8 cellular contexts compared by ENCODE assay signal in the genomic region with DNA sequence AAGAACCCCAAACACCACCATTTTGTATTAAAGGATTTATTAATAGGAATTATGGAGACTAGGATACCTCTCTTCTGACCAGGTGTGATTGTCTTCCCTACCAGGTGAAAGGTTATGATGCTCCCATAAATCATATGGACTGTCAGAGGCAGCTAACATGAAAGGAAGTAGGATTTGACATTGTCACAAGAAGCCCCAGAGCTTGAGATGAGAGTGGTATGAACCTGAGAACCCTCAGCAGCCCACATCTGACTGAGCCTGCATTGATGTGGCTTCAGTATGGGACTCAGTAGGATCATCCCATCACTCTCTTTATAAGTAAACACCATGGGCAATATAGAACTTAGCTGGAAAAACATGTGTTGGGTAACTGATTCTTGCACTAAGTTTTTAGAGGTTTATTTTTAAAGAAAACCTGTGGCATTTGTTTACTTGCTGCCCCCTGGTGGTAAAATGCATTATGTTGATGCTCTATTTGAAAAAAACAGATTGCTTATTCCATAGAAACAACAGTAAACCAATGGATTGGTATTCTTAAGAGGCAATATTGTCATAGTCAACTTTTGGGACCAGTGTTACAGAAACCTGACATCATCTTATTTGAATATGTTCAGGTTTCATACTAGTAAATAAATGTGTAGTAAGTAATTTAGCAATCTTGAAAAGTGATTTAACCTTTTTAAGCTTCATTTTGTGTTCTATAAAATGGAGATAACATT. TPM values are rescaled to one million over a fixed set of nuclear protein-coding genes. Genes with fewer than 3 reads are reported as not detected.
DNase-seq lines count a peak whose midpoint lies in the region; TF ChIP-seq lines count a peak whose summit lies in the region.

No MANE protein-coding gene starts in this region.

- TF ChIP-seq CTCF in HL-60 (IDR thresholded peaks at IDR 0.05; ENCODE audit: insufficient read depth, low read length): peak; percentile 23
- TF ChIP-seq CTCF in epithelial cell of proximal tubule (conservative IDR thresholded peaks at IDR 0.05; ENCODE audit: low read depth, low read length): peak; percentile 69
- TF ChIP-seq CTCF in osteocyte (IDR thresholded peaks at IDR 0.05): peak; percentile 69

- no peaks in the 10 kb centered on the region for H3K27me3 Mint-ChIP-seq in osteocyte (ENCODE audit: unreplicated experiment)

- no peaks in the 10 kb centered on the region for H3K9me3 Mint-ChIP-seq in osteocyte (ENCODE audit: unreplicated experiment)

- DNase-seq in SIG-M5 treated with dmso at 0.1 percent for 504 hours (lab: John Stamatoyannopoulos, UW; ENCODE audit: unreplicated experiment) (peak; percentile 42), SIG-M5 (lab: John Stamatoyannopoulos, UW) (no peak), HL-60 (ENCODE audit: low read depth in 1 of 2, low spot score in 1 of 2) (peak in 1 of 2 experiments; percentile 44), SK-N-DZ (ENCODE audit: low spot score) (peak; percentile 30), epithelial cell of proximal tubule (ENCODE audit: low read depth) (no peak), osteocyte (ENCODE audit: extremely low spot score, unreplicated experiment) (no peak), amniotic stem cell (lab: John Stamatoyannopoulos, UW) (no peak)
- DNase-seq in effector CD8-positive, alpha-beta T cell (lab: John Stamatoyannopoulos, UW): no peak

- no peak overlapping the region for H3K27ac Mint-ChIP-seq in osteocyte (ENCODE audit: unreplicated experiment)

- no peaks in the 10 kb centered on the region for H3K27me3 ChIP-seq in HL-60 (ENCODE audit: insufficient read depth, poor library complexity, severe bottlenecking)

- H3K36me3 Mint-ChIP-seq in osteocyte (ENCODE audit: unreplicated experiment): peaks cover 9% of the 10 kb centered on the region

- no peaks in the 10 kb centered on the region for H3K4me1 Mint-ChIP-seq in osteocyte (ENCODE audit: unreplicated experiment)

- no peak overlapping the region for H3K4me3 Mint-ChIP-seq in osteocyte (ENCODE audit: unreplicated experiment)

- no peak overlapping the region for H3K4me3 ChIP-seq in HL-60 (replicated peaks; ENCODE audit: insufficient read depth, low read length)
- no peak overlapping the region for H3K4me3 ChIP-seq in epithelial cell of proximal tubule (ENCODE audit: low read depth, low read length)

- no peak overlapping the region for H3K27ac ChIP-seq in HL-60 (replicated peaks)

RNA-seq across cellular contexts. Expression of a gene that starts 16.6 kb away (rescaled TPM):
- 284 and 312 TPM in 2 replicates for polyA plus RNA-seq in SK-N-DZ (2014; cell fraction: cytosol; rRNA removed)
- 174 and 298 TPM in 2 replicates for polyA plus RNA-seq in SK-N-DZ (2014; cell fraction: nucleus; rRNA removed)
- total RNA-seq in epithelial cell of proximal tubule (156 and 236 TPM in 2 replicates), osteocyte (58.3 and 75.7 TPM in 2 replicates)

RNA-seq across cellular contexts. Expression of a gene that starts 40.1 kb away (rescaled TPM):
- polyA plus RNA-seq in SK-N-DZ (2014; cell fraction: cytosol; rRNA removed): 32.4 and 45.7 TPM in 2 replicates
- 39.8 and 43.0 TPM in 2 replicates for polyA plus RNA-seq in SK-N-DZ (2014; cell fraction: nucleus; rRNA removed)
- 16.7 and 18.3 TPM in 2 replicates for total RNA-seq in epithelial cell of proximal tubule
- 27.7 and 29.8 TPM in 2 replicates for total RNA-seq in osteocyte

Comparison
In these comparisons a context has a peak if more than half of its experiments do, and no peak if none do; other contexts are left out.
1. DNase-seq: peak in SIG-M5 treated with dmso at 0.1 percent for 504 hours (single experiment) and SK-N-DZ (single experiment); none in SIG-M5 (single experiment), epithelial cell of proximal tubule (single experiment), osteocyte (single experiment), amniotic stem cell (single experiment) and effector CD8-positive, alpha-beta T cell (single experiment).
2. Peak in every context shown above with its lines, with median percentiles within 50 percentile points of each other: CTCF ChIP-seq.